Comparison of ENCODE assay signal across 8 cellular contexts in the genomic region with DNA sequence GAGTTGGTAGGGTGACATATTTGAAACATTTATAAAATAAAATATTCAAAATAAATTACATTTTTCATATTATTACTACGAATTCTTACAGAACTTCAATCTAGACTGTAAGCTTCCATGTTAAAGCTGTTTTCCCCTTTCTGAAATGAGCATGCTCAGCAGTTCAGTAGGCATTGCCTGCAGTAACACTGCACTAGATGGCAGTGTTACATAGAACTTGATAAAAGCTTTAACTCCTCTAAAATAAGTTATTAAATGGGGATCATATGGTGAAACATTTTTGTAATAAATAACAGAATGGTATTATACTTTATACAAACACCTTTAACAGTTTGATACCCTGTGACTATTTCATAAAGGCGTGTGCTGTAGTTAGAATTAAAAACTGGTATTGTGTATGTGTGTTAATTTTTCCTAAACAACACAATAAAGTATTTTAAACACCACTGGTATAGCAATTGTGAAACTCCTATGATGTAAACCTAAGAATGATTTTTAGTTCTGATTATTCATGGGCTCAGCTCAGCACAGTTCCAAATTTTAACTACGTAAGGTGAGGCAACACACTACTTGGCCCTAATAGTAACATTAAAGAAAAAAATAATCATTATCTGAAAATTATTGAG. TPM values are rescaled to one million over a fixed set of nuclear protein-coding genes. Genes with fewer than 3 reads are reported as not detected.
DNase-seq lines count a peak whose midpoint lies in the region; ATAC-seq, FAIRE-seq and TF ChIP-seq lines count a peak whose summit lies in the region.

No MANE protein-coding gene starts in this region.

- in situ Hi-C loops in astrocyte of the spinal cord (cut with HindIII; ENCODE audit: low sequenced_read_pairs), result no loop called here

- H3K4me3 ChIP-seq in AG09309 (ENCODE audit: control insufficient read depth, low read depth, low read length) (no peak overlapping the region), GM12865 (ENCODE audit: low read depth, low read length) (no peak overlapping the region), astrocyte of the spinal cord (ENCODE audit: low read depth, low read length) (no peak overlapping the region), thoracic aorta (no peak overlapping the region)

- TF ChIP-seq CTCF in AG09309 (IDR thresholded peaks at IDR 0.05; ENCODE audit: control insufficient read depth, insufficient read depth, low read depth, low read length, missing control alignments) (peak; percentile 79), GM12865 (IDR thresholded peaks at IDR 0.05; ENCODE audit: insufficient read depth, low read depth, low read length, missing control alignments) (peak; percentile 73), astrocyte of the spinal cord (IDR thresholded peaks at IDR 0.05; ENCODE audit: low read depth, low read length) (peak; percentile 81), thoracic aorta (IDR thresholded peaks at IDR 0.05) (peak; percentile 47)

- H3K36me3 ChIP-seq in thoracic aorta, result no peaks in the 10 kb centered on the region

- peak; percentile 96 for FAIRE-seq in islet of Langerhans (lab: Jason Lieb, UNC)

- H3K4me1 ChIP-seq in thoracic aorta (ENCODE audit: control insufficient read depth in 1 of 2, low read depth in 2 of 2), result no peaks in the 10 kb centered on the region

- peak; percentile 40 for DNase-seq in AG09309 (ENCODE audit: low read depth)
- DNase-seq in GM12865 (ENCODE audit: low read depth), result peak; percentile 76
- DNase-seq in NCI-H2227 (lab: John Stamatoyannopoulos, UW; ENCODE audit: unreplicated experiment), result peak; percentile 26
- DNase-seq in astrocyte of the spinal cord (ENCODE audit: low read depth, low spot score), result peak; percentile 76
- DNase-seq in thoracic aorta (ENCODE audit: low spot score), result no peak
- no peak for DNase-seq in epidermal melanocyte (ENCODE audit: insufficient read length, low spot score)

- ATAC-seq in HG02852 (IDR thresholded peaks at IDR 0.05; ENCODE audit: unreplicated experiment) (peak; percentile 65), thoracic aorta (ENCODE audit: insufficient number of reproducible peaks, low FRiP score, low read depth) (peak; percentile 65)

- H3K9me3 ChIP-seq in thoracic aorta, result no peaks in the 10 kb centered on the region

- H3K27me3 ChIP-seq in thoracic aorta (replicated peaks; ENCODE audit: insufficient read depth), result no peaks in the 10 kb centered on the region

- no peak overlapping the region for H3K27ac ChIP-seq in thoracic aorta

RNA-seq across cellular contexts. Expression of a gene that starts 11.6 kb away (rescaled TPM):
- not detected for total RNA-seq in thoracic aorta

RNA-seq across cellular contexts. Expression of a gene that starts 37.5 kb away (rescaled TPM):
- 10 to 100 TPM; 19.6 to 24.5 TPM for total RNA-seq in thoracic aorta

Comparison
In these comparisons a context has a peak if more than half of its experiments do, and no peak if none do; other contexts are left out.
1. DNase-seq: peak in AG09309 (single experiment), GM12865 (single experiment), NCI-H2227 (single experiment) and astrocyte of the spinal cord (single experiment); none in thoracic aorta (single experiment) and epidermal melanocyte (single experiment).
2. Peak in every context shown above with its lines, with median percentiles within 50 percentile points of each other: CTCF ChIP-seq.